In the genomic region with DNA sequence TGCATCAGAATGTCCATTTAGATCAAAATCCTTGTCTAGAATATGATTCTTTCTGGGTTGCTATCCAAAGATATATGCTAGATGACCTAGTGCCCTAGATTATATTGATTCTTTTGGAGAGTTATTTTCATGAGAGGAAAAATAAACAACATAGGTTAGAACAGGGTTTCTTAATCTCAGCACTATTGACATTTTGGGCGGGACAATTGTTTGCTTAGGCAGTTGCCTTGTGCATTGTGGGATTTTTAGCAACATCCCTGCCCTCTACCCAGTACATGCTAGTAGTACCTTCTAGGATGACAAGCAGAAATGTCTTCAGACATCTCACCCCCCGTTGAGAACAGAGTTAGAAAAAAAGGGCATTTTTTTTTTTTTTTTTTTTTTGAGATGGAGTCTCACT, we compare ENCODE assay signal across 15 cellular contexts. TPM values are rescaled to one million over a fixed set of nuclear protein-coding genes. Genes with fewer than 3 reads are reported as not detected.
A peak's percentile ranks its signal among the peaks of the same experiment; 100 is the strongest.
DNase-seq lines count a peak whose midpoint lies in the region; ATAC-seq, FAIRE-seq and TF ChIP-seq lines count a peak whose summit lies in the region.
"Had no signal": no experiment of that assay in that cellular context is flagged by ENCODE, and none has a peak within 500 bp of the region (broad histone marks: within the 10 kb centered on the region; RNA-seq: fewer than 3 reads in every experiment).

No MANE protein-coding gene starts in this region.

- 0 out of 3 replicates have a peak overlapping the region, but pooled peaks have one; percentile 73 for H2BK15ac ChIP-seq in IMR-90 (ENCODE audit: low read depth, low read length)

- no peak overlapping the region for H3K14ac ChIP-seq in IMR-90 (replicated peaks; ENCODE audit: low read depth, low read length)

- dilution Hi-C loops in IMR-90 (cut with HindIII; ENCODE audit: low sequenced_read_pairs, unreplicated experiment), result no loop called here

- H3K4me2 ChIP-seq in IMR-90 (ENCODE audit: low read depth, low read length) (no peak overlapping the region), hepatocyte (no peak overlapping the region)

- BruUV-seq in IMR-90 (replicated peaks; lab: Mats Ljungman, UMichigan), result no TSS peak

- no peaks in the 10 kb centered on the region for H3K79me2 ChIP-seq in hepatocyte

- no peak overlapping the region for H3K18ac ChIP-seq in IMR-90 (ENCODE audit: low read depth, low read length)

- no peaks in the 10 kb centered on the region for H3K9me2 ChIP-seq in hepatocyte (replicated peaks; ENCODE audit: insufficient read depth)

- TF ChIP-seq POLR2A in IMR-90 (IDR thresholded peaks at IDR 0.05; ENCODE audit: low read depth, low read length) (no peak), stomach (IDR thresholded peaks at IDR 0.05) (no peak), GM12892 (IDR thresholded peaks at IDR 0.05; ENCODE audit: low read depth, low read length) (no peak)

- H3K9ac ChIP-seq in IMR-90 (ENCODE audit: low read depth, low read length), result no peak overlapping the region

- no peak overlapping the region for H3K56ac ChIP-seq in IMR-90 (ENCODE audit: extremely low read depth, insufficient read depth, low read length)

- H3K27ac ChIP-seq in IMR-90 (ENCODE audit: insufficient read depth, low read length) (no peak overlapping the region), hepatocyte (no peak overlapping the region), stomach (no peak overlapping the region)

- no peak overlapping the region for H4K8ac ChIP-seq in IMR-90 (ENCODE audit: low read depth in 2 of 2, low read length in 2 of 2)

- H3K4me3 ChIP-seq in IMR-90 (ENCODE audit: insufficient read depth, low read depth, low read length) (no peak overlapping the region), hepatocyte (no peak overlapping the region), stomach (no peak overlapping the region)

- no peak overlapping the region for H2AK5ac ChIP-seq in IMR-90 (ENCODE audit: low read depth, low read length)

- no peak for FAIRE-seq in GM12892 (lab: Jason Lieb, UNC)
- FAIRE-seq: RCC 7860 had no signal

- H3K36me3 ChIP-seq in IMR-90 (ENCODE audit: control insufficient read depth, insufficient read depth, low read length) (no peaks in the 10 kb centered on the region), hepatocyte (replicated peaks; ENCODE audit: insufficient read depth, low read depth) (no peaks in the 10 kb centered on the region), stomach (no peaks in the 10 kb centered on the region)

- H3K23ac ChIP-seq in IMR-90 (ENCODE audit: low read depth, low read length), result no peak overlapping the region

- no peak overlapping the region for H4K5ac ChIP-seq in IMR-90 (ENCODE audit: low read depth, low read length)

- in situ Hi-C loops in IMR-90 (cut with MboI; ENCODE audit: low sequenced_read_pairs), result no loop called here

- intact Hi-C loops in IMR-90 (cut with micrococcal nuclease) (no loop called here), stomach (cut with DNase I; ENCODE audit: low total_unique reads) (no loop called here)

- DNase-seq in NCI-H345 (lab: John Stamatoyannopoulos, UW) (peak; percentile 13), NCI-H345 treated with DMSO at 0.1 percent for 48 hours (lab: John Stamatoyannopoulos, UW; ENCODE audit: unreplicated experiment) (no peak), IMR-90 (no peak), hepatocyte (ENCODE audit: low spot score) (peak; percentile 34), stomach (peak; percentile 34), GM12892 (ENCODE audit: insufficient read length) (no peak), NCI-H187 (lab: John Stamatoyannopoulos, UW) (no peak)
- DNase-seq: Calu3, GF-D8, Kasumi-1, NCI-H1417 treated with DMSO at 0.1 percent for 48 hours, NCI-H446 treated with DMSO at 0.1 percent for 48 hours, SHP77 treated with DMSO at 0.1 percent for 48 hours had no signal

- H2BK20ac ChIP-seq in IMR-90 (ENCODE audit: low read depth, low read length), result peak overlapping the region; percentile 70; the same call in 1 of the 2 replicates

- CTCF ChIA-PET in IMR-90 (lab: Yijun Ruan, JAX), result interaction anchor here (0.6 kb wide), 1 partner anchor 22 kb away, joined by 3 read pairs; no protein-coding TSS in a partner anchor

- H3K4me1 ChIP-seq in IMR-90 (ENCODE audit: control insufficient read depth, insufficient read depth, low read length), result peaks cover 9% of the 10 kb centered on the region
- H3K4me1 ChIP-seq in hepatocyte (ENCODE audit: insufficient read depth), result peaks cover 4% of the 10 kb centered on the region
- H3K4me1 ChIP-seq in stomach, result peaks cover 0 to 6% (median 3%) of the 10 kb centered on the region in 4 donors

- H3K9me3 ChIP-seq in IMR-90 (ENCODE audit: control insufficient read depth, insufficient read depth, low read length) (no peaks in the 10 kb centered on the region), hepatocyte (ENCODE audit: low read depth) (no peaks in the 10 kb centered on the region), stomach (no peaks in the 10 kb centered on the region)

- H2BK5ac ChIP-seq in IMR-90 (ENCODE audit: low read depth, low read length, poor library complexity, severe bottlenecking), result no peak overlapping the region

- H2AFZ ChIP-seq in IMR-90 (replicated peaks; ENCODE audit: low read length, poor library complexity) (no peak overlapping the region), hepatocyte (no peak overlapping the region)

- H2AK9ac ChIP-seq in IMR-90 (replicated peaks; ENCODE audit: low read depth, low read length, poor library complexity), result no peak overlapping the region

- H3K9me1 ChIP-seq in IMR-90 (ENCODE audit: insufficient read depth, low read length), result peaks cover 2% of the 10 kb centered on the region; the same call in 1 of the 2 replicates

- ATAC-seq in IMR-90 (ENCODE audit: low read depth) (no peak), GM19467 (IDR thresholded peaks at IDR 0.05; ENCODE audit: unreplicated experiment) (no peak)

- no peak overlapping the region for H4K91ac ChIP-seq in IMR-90 (ENCODE audit: insufficient read depth, low read depth, low read length)

- H3K79me1 ChIP-seq in IMR-90 (ENCODE audit: low read depth in 1 of 2, low read length in 2 of 2), result no peaks in the 10 kb centered on the region

- no peak overlapping the region for H3K4ac ChIP-seq in IMR-90 (ENCODE audit: low read depth, low read length)

- no peaks in the 10 kb centered on the region for H4K20me1 ChIP-seq in IMR-90 (ENCODE audit: insufficient read depth, low read length)
- H4K20me1 ChIP-seq in hepatocyte (ENCODE audit: insufficient read depth, poor library complexity, severe bottlenecking), result no peaks in the 10 kb centered on the region

- no peak for TF ChIP-seq EP300 in stomach (IDR thresholded peaks at IDR 0.05)

- peak overlapping the region; percentile 35; the same call in 1 of the 2 replicates for H2BK120ac ChIP-seq in IMR-90 (ENCODE audit: low read depth, low read length)

- no CpG with 5 or more reads among the region's 2 CpGs for WGBS in IMR-90 (ENCODE audit: extremely low coverage in 2 of 2, insufficient read length in 1 of 2), 2 experiments
- 61% methylated on average over 2 of the region's 2 CpGs for WGBS in hepatocyte (ENCODE audit: low lambda C conversion rate, missing lambda C conversion rate)
- WGBS in stomach, 5 donors, result 24 to 53% (median 38%) methylated on average over 2 of the region's 2 CpGs

- no peak for TF ChIP-seq RAD21 in IMR-90 (IDR thresholded peaks at IDR 0.05; ENCODE audit: low read length)

- POLR2A ChIA-PET in IMR-90 (lab: Charles Lee; ENCODE audit: unreplicated experiment), result no interaction called here

- TF ChIP-seq CTCF in IMR-90 (conservative IDR thresholded peaks at IDR 0.05; ENCODE audit: low read depth, low read length), result no peak
- TF ChIP-seq CTCF in hepatocyte (IDR thresholded peaks at IDR 0.05; ENCODE audit: poor library complexity), result no peak
- TF ChIP-seq CTCF in stomach (IDR thresholded peaks at IDR 0.05), result no peak

- H3K27me3 ChIP-seq in IMR-90 (ENCODE audit: control insufficient read depth, insufficient read depth, low read length), result no peaks in the 10 kb centered on the region
- no peaks in the 10 kb centered on the region for H3K27me3 ChIP-seq in hepatocyte
- H3K27me3 ChIP-seq in stomach, result no peaks in the 10 kb centered on the region

TF ChIP-seq in IMR-90, 13 proteins besides CTCF, POLR2A, EP300 and RAD21:
- TF ChIP-seq BHLHE40 (IDR thresholded peaks at IDR 0.05; ENCODE audit: low read depth, low read length), result no peak
- no peak for TF ChIP-seq RFX5 (IDR thresholded peaks at IDR 0.05; ENCODE audit: low read depth, low read length)
- TF ChIP-seq NFE2L2 (IDR thresholded peaks at IDR 0.05; ENCODE audit: low read depth, low read length), result no peak
- no peak for TF ChIP-seq RCOR1 (IDR thresholded peaks at IDR 0.05; ENCODE audit: insufficient replicate concordance, low read length)
TF ChIP-seq in IMR-90: peak in this region for 0.

RNA-seq across cellular contexts. Expression of gene LAMB1, which starts 25.1 kb away (rescaled TPM):
- total RNA-seq in IMR-90 (2012; rRNA removed), result 117 TPM in 2 replicates
- polyA plus RNA-seq in IMR-90 (2012; rRNA removed), result 97.5 and 114 TPM in 2 replicates
- 83.3 and 90.8 TPM in 2 replicates for polyA plus RNA-seq in IMR-90 (2012; cell fraction: cytosol; rRNA removed)
- polyA plus RNA-seq in IMR-90 (2012; cell fraction: nucleus; rRNA removed; ENCODE audit: low replicate concordance), result 304 and 403 TPM in 2 replicates
- total RNA-seq in hepatocyte, result 323 and 355 TPM in 2 replicates
- polyA plus RNA-seq in hepatocyte, result 284 and 329 TPM in 2 replicates
- total RNA-seq in stomach, result 100 to 1,000 TPM in 4 of 5 donors, 10 to 100 TPM in 1; 85.7 to 399 (median 165) TPM
- 10 to 100 TPM; 50.0 to 76.5 (median 68.7) TPM for polyA plus RNA-seq in stomach
- polyA plus RNA-seq in GM12892 (2012; ENCODE audit: missing spikeins), result 0.74 TPM

Comparison
In these comparisons a context has a peak if more than half of its experiments do, and no peak if none do; other contexts are left out.
1. DNase-seq: peak in NCI-H345 (single experiment), hepatocyte (single experiment) and stomach (single experiment); none in NCI-H345 treated with DMSO at 0.1 percent for 48 hours (single experiment), IMR-90 (single experiment), GM12892 (single experiment) and NCI-H187 (0 of 2).